In genomic region chr10:35130588-35131146, GRCh38 we compare ENCODE assay signal across 2 cellular contexts.
TF ChIP-seq lines count a peak whose summit lies in the region.

No MANE protein-coding gene starts in this region.

TF ChIP-seq in liver, 16 proteins besides CTCF, POLR2A, EP300 and RAD21:
- TF ChIP-seq YY1 (IDR thresholded peaks at IDR 0.05) (no peak), MAX (IDR thresholded peaks at IDR 0.05) (no peak), ZBTB33 (IDR thresholded peaks at IDR 0.05) (no peak), FOXA1 (IDR thresholded peaks at IDR 0.05) (no peak), SP1 (IDR thresholded peaks at IDR 0.05) (peak; percentile 25)

TF ChIP-seq in HepG2, 621 proteins besides CTCF, POLR2A, EP300 and RAD21:
- TF ChIP-seq SKIL (CRISPR knock-in tag; IDR thresholded peaks at IDR 0.05; ENCODE audit: borderline replicate concordance), result no peak
- no peak for TF ChIP-seq FOXJ3 (CRISPR knock-in tag; IDR thresholded peaks at IDR 0.05; ENCODE audit: borderline replicate concordance)
